ENCODE assay signal across 14 cellular contexts in the genomic region with DNA sequence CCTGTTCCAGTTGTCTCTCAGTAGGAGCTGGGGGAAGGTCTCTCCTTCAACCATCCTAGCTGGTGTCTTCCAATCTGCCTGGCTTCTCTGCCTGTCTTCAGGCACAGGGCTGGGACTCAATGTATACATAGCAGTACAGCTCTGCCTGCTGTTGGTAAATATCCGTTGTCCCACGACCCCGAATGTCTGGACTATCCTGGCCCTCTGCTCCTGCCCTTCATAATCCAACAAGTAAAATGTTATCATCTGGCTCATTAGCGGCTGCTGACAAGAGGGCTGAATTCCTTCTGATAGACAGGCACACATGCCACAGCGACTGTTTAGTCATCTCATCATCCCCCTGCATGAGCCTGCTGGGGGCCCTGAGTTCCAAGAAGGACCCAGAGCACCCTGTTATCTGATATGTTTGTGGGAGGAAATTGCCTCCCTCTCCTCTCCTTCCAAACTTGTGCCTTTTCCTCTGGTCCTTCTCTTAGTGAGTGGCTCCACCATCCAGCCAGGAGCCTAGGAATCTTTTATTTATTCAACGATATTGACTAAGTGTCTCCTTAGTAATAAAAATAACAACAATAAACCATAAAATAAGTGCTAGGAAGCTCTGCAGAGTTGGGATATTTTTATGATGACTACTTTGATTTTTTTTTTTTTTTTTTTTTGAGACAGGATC. TPM values are rescaled to one million over a fixed set of nuclear protein-coding genes. Genes with fewer than 3 reads are reported as not detected.
DNase-seq lines count a peak whose midpoint lies in the region; ATAC-seq and TF ChIP-seq lines count a peak whose summit lies in the region.
"Had no signal": no experiment of that assay in that cellular context is flagged by ENCODE, and none has a peak within 500 bp of the region (broad histone marks: within the 10 kb centered on the region; RNA-seq: fewer than 3 reads in every experiment).

No MANE protein-coding gene starts in this region.

- no peaks in the 10 kb centered on the region for H3K9me3 Mint-ChIP-seq in activated naive CD8-positive, alpha-beta T cell treated with anti-CD3 and anti-CD28 coated beads, Interleukin-2, amount 10 ng/mL, durations not matched to agents 7 days and 5 days
- H3K9me3 Mint-ChIP-seq in activated naive CD8-positive, alpha-beta T cell treated with anti-CD3 and anti-CD28 coated beads, Interleukin-2, amount 50 U/mL, for 24 hours = no peaks in the 10 kb centered on the region

- peak; percentile 26 for TF ChIP-seq POLR2A in erythroblast (IDR thresholded peaks at IDR 0.05; ENCODE audit: low read length)

- peak overlapping the region; percentile 42; the same call in 1 of the 2 replicates for H3K4me2 ChIP-seq in SK-N-SH
- H3K4me2 ChIP-seq in neuronal stem cell (ENCODE audit: insufficient read depth, low read length, poor library complexity, severe bottlenecking) = no peak overlapping the region

- no peak overlapping the region for H3K4me3 ChIP-seq in SK-N-SH (ENCODE audit: low read depth in 2 of 2, low read length in 1 of 2)
- no peak overlapping the region for H3K4me3 ChIP-seq in neuronal stem cell (ENCODE audit: low read length in 2 of 2)
- H3K4me3 ChIP-seq: adrenal gland, mucosa of descending colon, sigmoid colon, thyroid gland had no signal

- no peak overlapping the region for H3K18ac ChIP-seq in neuronal stem cell (ENCODE audit: low read length)

- peaks cover 47% of the 10 kb centered on the region for H3K4me1 Mint-ChIP-seq in activated naive CD8-positive, alpha-beta T cell treated with anti-CD3 and anti-CD28 coated beads, Interleukin-2, amount 10 ng/mL, durations not matched to agents 7 days and 5 days
- H3K4me1 Mint-ChIP-seq in activated naive CD8-positive, alpha-beta T cell treated with anti-CD3 and anti-CD28 coated beads, Interleukin-2, amount 50 U/mL, for 24 hours = peaks cover 42% of the 10 kb centered on the region

- H3K36me3 ChIP-seq in SK-N-SH (replicated peaks in 1 of 2; ENCODE audit: control insufficient read depth in 1 of 2, insufficient read depth in 2 of 2, low read length in 1 of 2) = no peaks in the 10 kb centered on the region
- no peaks in the 10 kb centered on the region for H3K36me3 ChIP-seq in neuronal stem cell (replicated peaks in 1 of 2; ENCODE audit: control insufficient read depth in 2 of 2, insufficient read depth in 2 of 2, low read length in 2 of 2)
- H3K36me3 ChIP-seq: adrenal gland, thyroid gland had no signal

- H3K36me3 Mint-ChIP-seq in activated naive CD8-positive, alpha-beta T cell treated with anti-CD3 and anti-CD28 coated beads, Interleukin-2, amount 10 ng/mL, durations not matched to agents 7 days and 5 days = peaks cover 10% of the 10 kb centered on the region
- H3K36me3 Mint-ChIP-seq in activated naive CD8-positive, alpha-beta T cell treated with anti-CD3 and anti-CD28 coated beads, Interleukin-2, amount 50 U/mL, for 24 hours (ENCODE audit: low read depth) = no peaks in the 10 kb centered on the region

- no peaks in the 10 kb centered on the region for H3K9me2 ChIP-seq in SK-N-SH

- no peak for TF ChIP-seq CTCF in SK-N-SH (IDR thresholded peaks at IDR 0.05)

- H2BK15ac ChIP-seq in neuronal stem cell (ENCODE audit: low read length) = no peak overlapping the region

- no peaks in the 10 kb centered on the region for H4K20me1 ChIP-seq in SK-N-SH (ENCODE audit: insufficient read depth)

- H4K8ac ChIP-seq in neuronal stem cell (ENCODE audit: low read depth, low read length) = no peak overlapping the region

- no peak overlapping the region for H2AK5ac ChIP-seq in neuronal stem cell (ENCODE audit: low read depth, low read length)

- 62% methylated on average over 6 of the region's 6 CpGs for WGBS in SK-N-SH (ENCODE audit: low lambda C conversion rate)
- no CpG with 5 or more reads among the region's 6 CpGs for WGBS in neuronal stem cell (ENCODE audit: extremely low coverage in 2 of 2, insufficient read length in 2 of 2, insufficient replicate concordance in 1 of 2), 2 donors

- peak overlapping the region; percentile 40 for H3K27ac Mint-ChIP-seq in activated naive CD8-positive, alpha-beta T cell treated with anti-CD3 and anti-CD28 coated beads, Interleukin-2, amount 10 ng/mL, durations not matched to agents 7 days and 5 days
- H3K27ac Mint-ChIP-seq in activated naive CD8-positive, alpha-beta T cell treated with anti-CD3 and anti-CD28 coated beads, Interleukin-2, amount 50 U/mL, for 24 hours = no peak overlapping the region

- H3K4me3 Mint-ChIP-seq in activated naive CD8-positive, alpha-beta T cell treated with anti-CD3 and anti-CD28 coated beads, Interleukin-2, amount 10 ng/mL, durations not matched to agents 7 days and 5 days = no peak overlapping the region
- no peak overlapping the region for H3K4me3 Mint-ChIP-seq in activated naive CD8-positive, alpha-beta T cell treated with anti-CD3 and anti-CD28 coated beads, Interleukin-2, amount 50 U/mL, for 24 hours

- H3K23ac ChIP-seq in neuronal stem cell (ENCODE audit: low read depth, low read length, poor library complexity) = no peak overlapping the region

- H3K4me1 ChIP-seq in SK-N-SH (ENCODE audit: control insufficient read depth in 1 of 2, insufficient read depth in 2 of 2, low read depth in 1 of 2, low read length in 1 of 2) (peaks cover 0 to 21% of the 10 kb centered on the region in 2 experiments; a peak in 1 of 4 replicates), neuronal stem cell (ENCODE audit: control insufficient read depth in 2 of 2, insufficient read depth in 1 of 2, low read depth in 1 of 2, low read length in 2 of 2) (peaks cover 0 to 3% of the 10 kb centered on the region in 2 donors)
- H3K4me1 ChIP-seq: thyroid gland had no signal

- H3K79me1 ChIP-seq in neuronal stem cell (ENCODE audit: low read depth, low read length) = no peaks in the 10 kb centered on the region

- H3K9ac ChIP-seq in SK-N-SH = peak overlapping the region; percentile 24; the same call in 1 of the 2 replicates
- no peak overlapping the region for H3K9ac ChIP-seq in neuronal stem cell (ENCODE audit: low read depth, low read length, poor library complexity)

- TF ChIP-seq EP300 in SK-N-SH (IDR thresholded peaks at IDR 0.05; ENCODE audit: borderline replicate concordance in 1 of 2, low read depth in 1 of 2, low read length in 1 of 2) = no peak

- peaks cover 9% of the 10 kb centered on the region for H3F3A ChIP-seq in SK-N-SH (replicated peaks; ENCODE audit: insufficient read depth)

- H3K4ac ChIP-seq in neuronal stem cell (ENCODE audit: low read length) = no peak overlapping the region

- H2BK120ac ChIP-seq in neuronal stem cell (ENCODE audit: low read depth, low read length) = no peak overlapping the region

- POLR2A ChIA-PET in activated naive CD8-positive, alpha-beta T cell treated with anti-CD3 and anti-CD28 coated beads, Interleukin-2, amount 10 ng/mL, durations not matched to agents 7 days and 5 days (lab: Charles Lee) = interaction anchor here (1.3 to 5.2 kb wide), 6 partner anchors 9 to 62 kb away, joined by 4 to 35 read pairs (median 15); partner anchors contain the start of gene TGFBR1
- POLR2A ChIA-PET in SK-N-SH (lab: Yijun Ruan, JAX) = no interaction called here

- no peak overlapping the region for H3K14ac ChIP-seq in neuronal stem cell (ENCODE audit: low read length)

- no peak for TF ChIP-seq RAD21 in SK-N-SH (IDR thresholded peaks at IDR 0.05; ENCODE audit: low read length)

- H3K27ac ChIP-seq in SK-N-SH (ENCODE audit: low read depth in 2 of 2, low read length in 1 of 2) = peak overlapping the region in 1 of 2 experiments; percentile 68; a peak in 2 of 4 replicates
- no peak overlapping the region for H3K27ac ChIP-seq in neuronal stem cell (replicated peaks; ENCODE audit: low read length)
- H3K27ac ChIP-seq: adrenal gland, sigmoid colon, thyroid gland had no signal

- CTCF ChIA-PET in SK-N-SH (lab: Yijun Ruan, JAX) = interaction anchor here (1.0 kb wide), 1 partner anchor 16 kb away, joined by 3 read pairs; no protein-coding TSS in a partner anchor

- H4K91ac ChIP-seq in neuronal stem cell (ENCODE audit: low read depth, low read length, poor library complexity) = no peak overlapping the region

- no peak overlapping the region for H2BK5ac ChIP-seq in neuronal stem cell (ENCODE audit: low read length)

- no peaks in the 10 kb centered on the region for H3K9me3 ChIP-seq in SK-N-SH
- H3K9me3 ChIP-seq in neuronal stem cell (replicated peaks in 1 of 2; ENCODE audit: control insufficient read depth in 2 of 2, insufficient read depth in 1 of 2, low read depth in 1 of 2, low read length in 2 of 2) = no peaks in the 10 kb centered on the region
- H3K9me3 ChIP-seq: adrenal gland, mucosa of descending colon, sigmoid colon, thyroid gland had no signal

- no peak overlapping the region for H2BK12ac ChIP-seq in neuronal stem cell (ENCODE audit: low read length)

- ATAC-seq in activated naive CD8-positive, alpha-beta T cell treated with anti-CD3 and anti-CD28 coated beads, Interleukin-2, amount 10 ng/mL, durations not matched to agents 7 days and 5 days (ENCODE audit: low read depth) = no peak
- ATAC-seq in activated naive CD8-positive, alpha-beta T cell treated with anti-CD3 and anti-CD28 coated beads, Interleukin-2, amount 50 U/mL, for 24 hours = no peak
- no peak for ATAC-seq in HG03108 (IDR thresholded peaks at IDR 0.05; ENCODE audit: unreplicated experiment)
- ATAC-seq: mucosa of descending colon had no signal

- H2AFZ ChIP-seq in SK-N-SH (ENCODE audit: low read depth) (no peak overlapping the region; the same call in 1 of the 2 replicates), neuronal stem cell (ENCODE audit: low read length) (no peak overlapping the region)

- no peaks in the 10 kb centered on the region for H3K79me2 ChIP-seq in SK-N-SH (ENCODE audit: insufficient read depth)

- H3K27me3 ChIP-seq in SK-N-SH (ENCODE audit: insufficient read depth) (no peaks in the 10 kb centered on the region), neuronal stem cell (ENCODE audit: control insufficient read depth in 3 of 3, insufficient read depth in 3 of 3, low read depth in 1 of 3, low read length in 3 of 3) (peaks cover 0 to 3% (median 0%) of the 10 kb centered on the region in 3 experiments)
- H3K27me3 ChIP-seq: adrenal gland, sigmoid colon, thyroid gland had no signal

- DNase-seq in activated naive CD8-positive, alpha-beta T cell treated with anti-CD3 and anti-CD28 coated beads, Interleukin-2, amount 10 ng/mL, durations not matched to agents 7 days and 5 days = no peak
- no peak for DNase-seq in activated naive CD8-positive, alpha-beta T cell treated with anti-CD3 and anti-CD28 coated beads, Interleukin-2, amount 50 U/mL, for 24 hours
- DNase-seq in SK-N-SH = no peak
- DNase-seq in erythroblast (lab: John Stamatoyannopoulos, UW) = peak; percentile 85 to 93
- DNase-seq in smooth muscle cell of the brain vasculature (ENCODE audit: low read depth, low spot score) = peak; percentile 50
- no peak for DNase-seq in neuronal stem cell (ENCODE audit: low spot score)
- DNase-seq in dermis blood vessel endothelial cell = no peak
- DNase-seq: GDM1, mucosa of descending colon, NCI-H1930, thyroid gland had no signal

- H3K27me3 Mint-ChIP-seq in activated naive CD8-positive, alpha-beta T cell treated with anti-CD3 and anti-CD28 coated beads, Interleukin-2, amount 10 ng/mL, durations not matched to agents 7 days and 5 days = no peaks in the 10 kb centered on the region
- H3K27me3 Mint-ChIP-seq in activated naive CD8-positive, alpha-beta T cell treated with anti-CD3 and anti-CD28 coated beads, Interleukin-2, amount 50 U/mL, for 24 hours = no peaks in the 10 kb centered on the region

RNA-seq across cellular contexts. Expression of gene TGFBR1, which starts 29.5 kb away (rescaled TPM):
- 10 to 100 TPM; 82.7 to 83.5 TPM for total RNA-seq in activated naive CD8-positive, alpha-beta T cell treated with anti-CD3 and anti-CD28 coated beads, Interleukin-2, amount 10 ng/mL, durations not matched to agents 7 days and 5 days
- polyA plus RNA-seq in SK-N-SH (2012; rRNA removed) = 15.3 and 28.7 TPM in 2 replicates
- polyA plus RNA-seq in SK-N-SH (2012; cell fraction: cytosol; rRNA removed) = 15.7 and 16.6 TPM in 2 replicates
- polyA plus RNA-seq in SK-N-SH (2012; cell fraction: nucleus; rRNA removed) = 5.2 and 11.8 TPM in 2 replicates
- 44.9 TPM for polyA plus RNA-seq in neuronal stem cell (2013, experiment 1 of 2)
- polyA plus RNA-seq in neuronal stem cell (2013, experiment 2 of 2) = 47.8 TPM
- 17.0 and 18.4 TPM in 2 replicates for total RNA-seq in dermis blood vessel endothelial cell

Comparison
In these comparisons a context has a peak if more than half of its experiments do, and no peak if none do; other contexts are left out.
1. DNase-seq: peak in erythroblast (2 of 2) and smooth muscle cell of the brain vasculature (single experiment); none in activated naive CD8-positive, alpha-beta T cell treated with anti-CD3 and anti-CD28 coated beads, Interleukin-2, amount 10 ng/mL, durations not matched to agents 7 days and 5 days (single experiment), activated naive CD8-positive, alpha-beta T cell treated with anti-CD3 and anti-CD28 coated beads, Interleukin-2, amount 50 U/mL, for 24 hours (single experiment), SK-N-SH (single experiment), neuronal stem cell (single experiment) and dermis blood vessel endothelial cell (single experiment).